ENCODE assay signal across 18 cellular contexts in genomic region chr5:44603496-44604272, GRCh38.
A peak's percentile ranks its signal among the peaks of the same experiment; 100 is the strongest.
DNase-seq lines count a peak whose midpoint lies in the region; ATAC-seq and TF ChIP-seq lines count a peak whose summit lies in the region.
"Had no signal": no experiment of that assay in that cellular context is flagged by ENCODE, and none has a peak within 500 bp of the region (broad histone marks: within the 10 kb centered on the region; RNA-seq: fewer than 3 reads in every experiment).

No MANE protein-coding gene starts in this region.

- no peaks in the 10 kb centered on the region for H3K27me3 Mint-ChIP-seq in CD8-positive, alpha-beta memory T cell
- H3K27me3 Mint-ChIP-seq: activated CD4-positive, alpha-beta T cell treated with anti-CD3 and anti-CD28 coated beads, Interleukin-2, amount 10 ng/mL, durations not matched to agents 7 days and 5 days had no signal

- no peaks in the 10 kb centered on the region for H3K36me3 Mint-ChIP-seq in CD8-positive, alpha-beta memory T cell

- CTCF ChIA-PET in CD8-positive, alpha-beta memory T cell (lab: Charles Lee): no interaction called here

- ATAC-seq in GM21360 (IDR thresholded peaks at IDR 0.05; ENCODE audit: unreplicated experiment): no peak

- no peak overlapping the region for H3K4me3 ChIP-seq in fibroblast of villous mesenchyme (ENCODE audit: low read depth, low read length)
- H3K4me3 ChIP-seq in CD8-positive, alpha-beta memory T cell (ENCODE audit: low read length): no peak overlapping the region
- H3K4me3 ChIP-seq: ascending aorta; BLaER1 treated with 17β-estradiol and CSF1 and Interleukin-3, amounts not matched to agents 10 nM and 100 nM; uterus had no signal

- peak; percentile 50 for TF ChIP-seq CTCF in C4-2B (conservative IDR thresholded peaks at IDR 0.05)
- TF ChIP-seq CTCF in GM12873 (IDR thresholded peaks at IDR 0.05; ENCODE audit: insufficient read depth, low read depth, low read length, missing control alignments): peak; percentile 32
- TF ChIP-seq CTCF in fibroblast of villous mesenchyme (IDR thresholded peaks at IDR 0.05; ENCODE audit: insufficient read depth, low read depth, low read length): no peak

- H3K27me3 ChIP-seq in CD8-positive, alpha-beta memory T cell (ENCODE audit: insufficient read depth, low read length, poor library complexity, severe bottlenecking): no peaks in the 10 kb centered on the region
- H3K27me3 ChIP-seq: ascending aorta; BLaER1 treated with 17β-estradiol and CSF1 and Interleukin-3, amounts not matched to agents 10 nM and 100 nM; uterus had no signal

- POLR2A ChIA-PET in CD8-positive, alpha-beta memory T cell (lab: Charles Lee): no interaction called here

- no peaks in the 10 kb centered on the region for H3K4me1 ChIP-seq in CD8-positive, alpha-beta memory T cell (ENCODE audit: insufficient read depth, low read length)
- H3K4me1 ChIP-seq: ascending aorta, uterus had no signal

- DNase-seq in OCI-M1 (lab: John Stamatoyannopoulos, UW) (peak; percentile 29), fibroblast of villous mesenchyme (ENCODE audit: low read depth) (peak; percentile 12), activated gamma-delta T cell (lab: John Stamatoyannopoulos, UW) (no peak), KG1 (lab: John Stamatoyannopoulos, UW) (no peak)
- DNase-seq in CD8-positive, alpha-beta memory T cell: no peak
- DNase-seq: activated CD4-positive, alpha-beta T cell treated with anti-CD3 and anti-CD28 coated beads, Interleukin-2, amount 10 ng/mL, durations not matched to agents 7 days and 5 days; cortex of kidney; EL; NCI-H2107; nucleus accumbens; stimulated activated naive CD4-positive, alpha-beta T cell treated with Interleukin-2 at 50 U/mL for 16 hours; uterus had no signal

- H3K4me1 Mint-ChIP-seq in CD8-positive, alpha-beta memory T cell: no peaks in the 10 kb centered on the region
- H3K4me1 Mint-ChIP-seq: activated CD4-positive, alpha-beta T cell treated with anti-CD3 and anti-CD28 coated beads, Interleukin-2, amount 10 ng/mL, durations not matched to agents 7 days and 5 days had no signal

- no peak overlapping the region for H3K4me3 Mint-ChIP-seq in CD8-positive, alpha-beta memory T cell
- H3K4me3 Mint-ChIP-seq: activated CD4-positive, alpha-beta T cell treated with anti-CD3 and anti-CD28 coated beads, Interleukin-2, amount 10 ng/mL, durations not matched to agents 7 days and 5 days had no signal

- H3K27ac Mint-ChIP-seq in CD8-positive, alpha-beta memory T cell: no peak overlapping the region
- H3K27ac Mint-ChIP-seq: activated CD4-positive, alpha-beta T cell treated with anti-CD3 and anti-CD28 coated beads, Interleukin-2, amount 10 ng/mL, durations not matched to agents 7 days and 5 days had no signal

- H3K36me3 ChIP-seq in CD8-positive, alpha-beta memory T cell (ENCODE audit: insufficient read depth, low read length): no peaks in the 10 kb centered on the region
- H3K36me3 ChIP-seq: ascending aorta; BLaER1 treated with 17β-estradiol and CSF1 and Interleukin-3, amounts not matched to agents 10 nM and 100 nM; uterus had no signal

- no peak overlapping the region for H3K27ac ChIP-seq in C4-2B
- H3K27ac ChIP-seq in CD8-positive, alpha-beta memory T cell (ENCODE audit: low read depth, low read length): no peak overlapping the region
- H3K27ac ChIP-seq: ascending aorta; BLaER1 treated with 17β-estradiol and CSF1 and Interleukin-3, amounts not matched to agents 10 nM and 100 nM; HL-60; uterus had no signal

- peaks cover 11 to 18% (median 15%) of the 10 kb centered on the region in 5 donors for H3K9me3 Mint-ChIP-seq in CD8-positive, alpha-beta memory T cell

- peaks cover 6% of the 10 kb centered on the region for H3K9me3 ChIP-seq in CD8-positive, alpha-beta memory T cell (ENCODE audit: low read length)
- H3K9me3 ChIP-seq: ascending aorta; BLaER1 treated with 17β-estradiol and CSF1 and Interleukin-3, amounts not matched to agents 10 nM and 100 nM; uterus had no signal

Comparison
In these comparisons a context has a peak if more than half of its experiments do, and no peak if none do; other contexts are left out.
1. DNase-seq: peak in OCI-M1 (single experiment) and fibroblast of villous mesenchyme (single experiment); none in CD8-positive, alpha-beta memory T cell (0 of 5), activated gamma-delta T cell (single experiment) and KG1 (single experiment).